ENCODE assay signal across 1 cellular context in the genomic region with DNA sequence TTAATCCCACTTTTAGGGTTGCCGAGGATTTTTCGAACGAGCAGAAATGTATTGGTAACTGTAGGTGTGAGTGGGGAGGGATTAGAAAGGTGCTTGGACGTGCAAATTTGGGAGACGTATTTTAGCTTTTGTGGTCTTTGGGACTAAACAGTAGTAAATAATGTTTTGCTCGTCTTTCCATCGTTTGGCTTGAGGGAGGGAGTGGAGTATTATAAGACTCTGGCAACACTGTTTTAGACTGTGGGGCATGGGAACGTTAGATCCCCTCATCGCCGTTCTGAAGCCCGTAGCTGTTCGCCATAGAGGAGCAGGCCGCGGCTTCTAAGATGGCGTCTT.
TF ChIP-seq lines count a peak whose summit lies in the region.

No MANE protein-coding gene starts in this region.

TF ChIP-seq in K562, 482 proteins besides CTCF, POLR2A, EP300 and RAD21 (continued from another document and continues in another):
- TF ChIP-seq ZNF407 (IDR thresholded peaks at IDR 0.05; ENCODE audit: low read depth) = peak; percentile 51; the same call in 1 of the 2 replicates
- peak; percentile 72 for TF ChIP-seq ZFX (CRISPR knock-in tag; IDR thresholded peaks at IDR 0.05)
- TF ChIP-seq, protein P1, sequence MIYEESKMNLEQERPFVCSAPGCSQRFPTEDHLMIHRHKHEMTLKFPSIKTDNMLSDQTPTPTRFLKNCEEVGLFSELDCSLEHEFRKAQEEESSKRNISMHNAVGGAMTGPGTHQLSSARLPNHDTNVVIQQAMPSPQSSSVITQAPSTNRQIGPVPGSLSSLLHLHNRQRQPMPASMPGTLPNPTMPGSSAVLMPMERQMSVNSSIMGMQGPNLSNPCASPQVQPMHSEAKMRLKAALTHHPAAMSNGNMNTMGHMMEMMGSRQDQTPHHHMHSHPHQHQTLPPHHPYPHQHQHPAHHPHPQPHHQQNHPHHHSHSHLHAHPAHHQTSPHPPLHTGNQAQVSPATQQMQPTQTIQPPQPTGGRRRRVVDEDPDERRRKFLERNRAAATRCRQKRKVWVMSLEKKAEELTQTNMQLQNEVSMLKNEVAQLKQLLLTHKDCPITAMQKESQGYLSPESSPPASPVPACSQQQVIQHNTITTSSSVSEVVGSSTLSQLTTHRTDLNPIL (CRISPR knock-in tag; IDR thresholded peaks at IDR 0.05) = peak; percentile 46; the same call in 1 of the 2 replicates
- 0 out of 2 replicates have a peak, but pooled peaks have one; percentile 7 for TF ChIP-seq ZNF431 (CRISPR knock-in tag; IDR thresholded peaks at IDR 0.05)
- TF ChIP-seq, protein P2, sequence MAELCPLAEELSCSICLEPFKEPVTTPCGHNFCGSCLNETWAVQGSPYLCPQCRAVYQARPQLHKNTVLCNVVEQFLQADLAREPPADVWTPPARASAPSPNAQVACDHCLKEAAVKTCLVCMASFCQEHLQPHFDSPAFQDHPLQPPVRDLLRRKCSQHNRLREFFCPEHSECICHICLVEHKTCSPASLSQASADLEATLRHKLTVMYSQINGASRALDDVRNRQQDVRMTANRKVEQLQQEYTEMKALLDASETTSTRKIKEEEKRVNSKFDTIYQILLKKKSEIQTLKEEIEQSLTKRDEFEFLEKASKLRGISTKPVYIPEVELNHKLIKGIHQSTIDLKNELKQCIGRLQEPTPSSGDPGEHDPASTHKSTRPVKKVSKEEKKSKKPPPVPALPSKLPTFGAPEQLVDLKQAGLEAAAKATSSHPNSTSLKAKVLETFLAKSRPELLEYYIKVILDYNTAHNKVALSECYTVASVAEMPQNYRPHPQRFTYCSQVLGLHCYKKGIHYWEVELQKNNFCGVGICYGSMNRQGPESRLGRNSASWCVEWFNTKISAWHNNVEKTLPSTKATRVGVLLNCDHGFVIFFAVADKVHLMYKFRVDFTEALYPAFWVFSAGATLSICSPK (IDR thresholded peaks at IDR 0.05; ENCODE audit: borderline replicate concordance) = peak; percentile 97; the same call in 1 of the 2 replicates
- 0 out of 2 replicates have a peak, but pooled peaks have one; percentile 9 for TF ChIP-seq MECOM (CRISPR knock-in tag; IDR thresholded peaks at IDR 0.05)
- TF ChIP-seq BACH1 (tag; IDR thresholded peaks at IDR 0.05) = 0 out of 2 replicates have a peak, but pooled peaks have one; percentile 77
- TF ChIP-seq ZNF668 (CRISPR knock-in tag; IDR thresholded peaks at IDR 0.05) = no peak; the same call in 1 of the 2 replicates
- TF ChIP-seq CSDE1 (IDR thresholded peaks at IDR 0.05) = peak in 1 of 2 experiments; percentile 80; a peak in 1 of 4 replicates
- TF ChIP-seq ZBTB40 (IDR thresholded peaks at IDR 0.05) = peak; percentile 72
- no peak for TF ChIP-seq ZBTB40 (CRISPR knock-in tag; IDR thresholded peaks at IDR 0.05)
- no peak for TF ChIP-seq GATA2 (CRISPR knock-in tag; IDR thresholded peaks at IDR 0.05)
- TF ChIP-seq GABPB2 (CRISPR knock-in tag; conservative IDR thresholded peaks at IDR 0.05) = no peak
- TF ChIP-seq, protein P3, sequence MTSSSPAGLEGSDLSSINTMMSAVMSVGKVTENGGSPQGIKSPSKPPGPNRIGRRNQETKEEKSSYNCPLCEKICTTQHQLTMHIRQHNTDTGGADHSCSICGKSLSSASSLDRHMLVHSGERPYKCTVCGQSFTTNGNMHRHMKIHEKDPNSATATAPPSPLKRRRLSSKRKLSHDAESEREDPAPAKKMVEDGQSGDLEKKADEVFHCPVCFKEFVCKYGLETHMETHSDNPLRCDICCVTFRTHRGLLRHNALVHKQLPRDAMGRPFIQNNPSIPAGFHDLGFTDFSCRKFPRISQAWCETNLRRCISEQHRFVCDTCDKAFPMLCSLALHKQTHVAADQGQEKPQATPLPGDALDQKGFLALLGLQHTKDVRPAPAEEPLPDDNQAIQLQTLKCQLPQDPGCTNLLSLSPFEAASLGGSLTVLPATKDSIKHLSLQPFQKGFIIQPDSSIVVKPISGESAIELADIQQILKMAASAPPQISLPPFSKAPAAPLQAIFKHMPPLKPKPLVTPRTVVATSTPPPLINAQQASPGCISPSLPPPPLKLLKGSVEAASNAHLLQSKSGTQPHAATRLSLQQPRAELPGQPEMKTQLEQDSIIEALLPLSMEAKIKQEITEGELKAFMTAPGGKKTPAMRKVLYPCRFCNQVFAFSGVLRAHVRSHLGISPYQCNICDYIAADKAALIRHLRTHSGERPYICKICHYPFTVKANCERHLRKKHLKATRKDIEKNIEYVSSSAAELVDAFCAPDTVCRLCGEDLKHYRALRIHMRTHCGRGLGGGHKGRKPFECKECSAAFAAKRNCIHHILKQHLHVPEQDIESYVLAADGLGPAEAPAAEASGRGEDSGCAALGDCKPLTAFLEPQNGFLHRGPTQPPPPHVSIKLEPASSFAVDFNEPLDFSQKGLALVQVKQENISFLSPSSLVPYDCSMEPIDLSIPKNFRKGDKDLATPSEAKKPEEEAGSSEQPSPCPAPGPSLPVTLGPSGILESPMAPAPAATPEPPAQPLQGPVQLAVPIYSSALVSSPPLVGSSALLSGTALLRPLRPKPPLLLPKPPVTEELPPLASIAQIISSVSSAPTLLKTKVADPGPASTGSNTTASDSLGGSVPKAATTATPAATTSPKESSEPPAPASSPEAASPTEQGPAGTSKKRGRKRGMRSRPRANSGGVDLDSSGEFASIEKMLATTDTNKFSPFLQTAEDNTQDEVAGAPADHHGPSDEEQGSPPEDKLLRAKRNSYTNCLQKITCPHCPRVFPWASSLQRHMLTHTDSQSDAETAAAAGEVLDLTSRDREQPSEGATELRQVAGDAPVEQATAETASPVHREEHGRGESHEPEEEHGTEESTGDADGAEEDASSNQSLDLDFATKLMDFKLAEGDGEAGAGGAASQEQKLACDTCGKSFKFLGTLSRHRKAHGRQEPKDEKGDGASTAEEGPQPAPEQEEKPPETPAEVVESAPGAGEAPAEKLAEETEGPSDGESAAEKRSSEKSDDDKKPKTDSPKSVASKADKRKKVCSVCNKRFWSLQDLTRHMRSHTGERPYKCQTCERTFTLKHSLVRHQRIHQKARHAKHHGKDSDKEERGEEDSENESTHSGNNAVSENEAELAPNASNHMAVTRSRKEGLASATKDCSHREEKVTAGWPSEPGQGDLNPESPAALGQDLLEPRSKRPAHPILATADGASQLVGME (CRISPR knock-in tag; IDR thresholded peaks at IDR 0.05) = no peak
- TF ChIP-seq, protein P4, sequence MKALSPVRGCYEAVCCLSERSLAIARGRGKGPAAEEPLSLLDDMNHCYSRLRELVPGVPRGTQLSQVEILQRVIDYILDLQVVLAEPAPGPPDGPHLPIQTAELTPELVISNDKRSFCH (CRISPR knock-in tag; IDR thresholded peaks at IDR 0.05) = no peak
- TF ChIP-seq, protein P4 (tag; IDR thresholded peaks at IDR 0.05) = no peak; the same call in 1 of the 2 replicates
